In the genomic region with DNA sequence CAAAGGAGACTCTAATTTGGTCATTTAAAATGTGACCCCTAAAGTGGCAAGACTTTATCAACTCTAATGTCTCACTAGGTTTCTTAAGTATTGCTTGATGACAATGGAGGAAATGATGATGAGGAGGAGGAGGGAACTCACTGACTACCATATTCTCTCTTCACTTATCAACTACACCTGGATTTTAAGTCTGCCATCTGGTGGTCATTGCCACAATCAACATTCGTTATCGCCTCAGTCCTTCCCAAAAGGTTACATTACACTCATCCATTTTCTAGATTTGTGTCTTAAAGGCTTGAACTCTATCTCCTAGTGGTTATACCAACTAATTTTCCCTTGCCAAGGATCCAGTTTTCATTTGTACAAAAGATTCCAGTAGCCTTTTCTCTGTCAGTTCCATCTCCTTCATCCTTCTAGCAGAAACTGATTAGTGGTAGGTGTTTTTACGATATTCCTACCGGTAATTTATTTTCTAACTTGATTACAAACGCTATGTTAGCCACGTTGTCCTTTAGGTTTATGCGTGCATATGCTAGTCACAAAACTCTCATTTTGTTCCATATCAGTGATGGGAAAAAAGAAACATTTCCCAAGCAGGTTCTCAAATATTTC, we compare ENCODE assay signal across 8 cellular contexts.
A peak's percentile ranks its signal among the peaks of the same experiment; 100 is the strongest.
DNase-seq lines count a peak whose midpoint lies in the region; ATAC-seq and TF ChIP-seq lines count a peak whose summit lies in the region.

No MANE protein-coding gene starts in this region.

- peak overlapping the region; percentile 8 for H3K27ac ChIP-seq in KOPT-K1 (ENCODE audit: low read depth, low read length, poor library complexity, severe bottlenecking)

- peak; percentile 30 for DNase-seq in activated CD4-positive, alpha-beta T cell treated with anti-CD3 and anti-CD28 coated beads, Interleukin-2, amount 10 ng/mL, durations not matched to agents 7 days and 5 days
- DNase-seq in activated CD4-positive, alpha-beta T cell treated with anti-CD3 and anti-CD28 coated beads for 1 hour, result no peak
- DNase-seq in astrocyte of the hippocampus (ENCODE audit: low read depth, low spot score), result peak; percentile 35
- DNase-seq in mesothelial cell of epicardium (ENCODE audit: low spot score in 2 of 2, unreplicated experiment in 2 of 2), result no peak

- H3K36me3 Mint-ChIP-seq in activated CD4-positive, alpha-beta T cell treated with anti-CD3 and anti-CD28 coated beads, Interleukin-2, amount 10 ng/mL, durations not matched to agents 7 days and 5 days (ENCODE audit: low read depth), result no peaks in the 10 kb centered on the region
- no peaks in the 10 kb centered on the region for H3K36me3 Mint-ChIP-seq in mesothelial cell of epicardium

- H3K27me3 Mint-ChIP-seq in activated CD4-positive, alpha-beta T cell treated with anti-CD3 and anti-CD28 coated beads, Interleukin-2, amount 10 ng/mL, durations not matched to agents 7 days and 5 days, result peaks cover 6% of the 10 kb centered on the region
- H3K27me3 Mint-ChIP-seq in mesothelial cell of epicardium (ENCODE audit: low read depth), result peaks cover 2% of the 10 kb centered on the region

- peaks cover 6% of the 10 kb centered on the region for H3K4me1 Mint-ChIP-seq in activated CD4-positive, alpha-beta T cell treated with anti-CD3 and anti-CD28 coated beads, Interleukin-2, amount 10 ng/mL, durations not matched to agents 7 days and 5 days
- H3K4me1 Mint-ChIP-seq in mesothelial cell of epicardium, result no peaks in the 10 kb centered on the region

- peak; percentile 48 for TF ChIP-seq CTCF in mesothelial cell of epicardium (IDR thresholded peaks at IDR 0.05; ENCODE audit: unreplicated experiment)

- peaks cover 7% of the 10 kb centered on the region for H3K9me3 ChIP-seq in KOPT-K1 (ENCODE audit: insufficient read depth, low read length, poor library complexity, severe bottlenecking)

- H3K36me3 ChIP-seq in KOPT-K1 (ENCODE audit: insufficient read depth, low read length), result peaks cover 8% of the 10 kb centered on the region

- H3K27ac Mint-ChIP-seq in activated CD4-positive, alpha-beta T cell treated with anti-CD3 and anti-CD28 coated beads, Interleukin-2, amount 10 ng/mL, durations not matched to agents 7 days and 5 days, result no peak overlapping the region
- no peak overlapping the region for H3K27ac Mint-ChIP-seq in mesothelial cell of epicardium

- POLR2A ChIA-PET in activated CD4-positive, alpha-beta T cell treated with anti-CD3 and anti-CD28 coated beads, Interleukin-2, amount 10 ng/mL, durations not matched to agents 7 days and 5 days (lab: Charles Lee), result no interaction called here

- ATAC-seq in esophagus mucosa, result no peak
- no peak for ATAC-seq in GM18873 (IDR thresholded peaks at IDR 0.05; ENCODE audit: low FRiP score, unreplicated experiment)
- ATAC-seq in GM18519 (IDR thresholded peaks at IDR 0.05; ENCODE audit: low FRiP score, unreplicated experiment), result no peak

- peaks cover 2% of the 10 kb centered on the region for H3K9me3 Mint-ChIP-seq in activated CD4-positive, alpha-beta T cell treated with anti-CD3 and anti-CD28 coated beads, Interleukin-2, amount 10 ng/mL, durations not matched to agents 7 days and 5 days
- no peaks in the 10 kb centered on the region for H3K9me3 Mint-ChIP-seq in mesothelial cell of epicardium

- CTCF ChIA-PET in activated CD4-positive, alpha-beta T cell treated with anti-CD3 and anti-CD28 coated beads, Interleukin-2, amount 10 ng/mL, durations not matched to agents 7 days and 5 days (lab: Charles Lee), result no interaction called here

- no peak overlapping the region for H3K4me3 Mint-ChIP-seq in activated CD4-positive, alpha-beta T cell treated with anti-CD3 and anti-CD28 coated beads, Interleukin-2, amount 10 ng/mL, durations not matched to agents 7 days and 5 days
- no peak overlapping the region for H3K4me3 Mint-ChIP-seq in mesothelial cell of epicardium

Comparison
In these comparisons a context has a peak if more than half of its experiments do, and no peak if none do; other contexts are left out.
1. DNase-seq: peak in activated CD4-positive, alpha-beta T cell treated with anti-CD3 and anti-CD28 coated beads, Interleukin-2, amount 10 ng/mL, durations not matched to agents 7 days and 5 days (single experiment) and astrocyte of the hippocampus (single experiment); none in activated CD4-positive, alpha-beta T cell treated with anti-CD3 and anti-CD28 coated beads for 1 hour (single experiment) and mesothelial cell of epicardium (0 of 2).